Comparison of ENCODE assay signal across 12 cellular contexts in genomic region chr14:61388976-61389576, GRCh38.
DNase-seq lines count a peak whose midpoint lies in the region; FAIRE-seq and TF ChIP-seq lines count a peak whose summit lies in the region.
"Had no signal": no experiment of that assay in that cellular context is flagged by ENCODE, and none has a peak within 500 bp of the region (broad histone marks: within the 10 kb centered on the region; RNA-seq: fewer than 3 reads in every experiment).

No MANE protein-coding gene starts in this region.

- intact Hi-C loops in activated CD4-positive, alpha-beta T cell treated with anti-CD3 and anti-CD28 coated beads, Interleukin-2, amount 10 ng/mL, durations not matched to agents 24 days and 14 days (cut with micrococcal nuclease), result loop anchor here (1.0 to 2.0 kb wide), 6 partner anchors 16 to 64 kb away; no protein-coding TSS in a partner anchor
- intact Hi-C loops in PC-9 (cut with micrococcal nuclease; ENCODE audit: unreplicated experiment), result loop anchor here (1.0 to 5.0 kb wide), 5 partner anchors 33 to 448 kb away; partner anchors contain the start of gene PRKCH
- intact Hi-C loops in endothelial cell of umbilical vein (cut with micrococcal nuclease), result loop anchor here (1.0 to 2.0 kb wide), 2 partner anchors 24 to 68 kb away; partner anchors contain the start of gene PRKCH
- intact Hi-C loops in ovary (cut with DNase I), result no loop called here
- intact Hi-C loops in posterior cingulate gyrus (cut with DNase I), result no loop called here

- no TSS peak for BruUV-seq in PC-9 (replicated peaks; lab: Mats Ljungman, UMichigan)
- no TSS peak for BruUV-seq in endothelial cell of umbilical vein (replicated peaks; lab: Mats Ljungman, UMichigan)

- TF ChIP-seq POLR2A in endothelial cell of umbilical vein (IDR thresholded peaks at IDR 0.05; ENCODE audit: low read depth, low read length) (no peak), ovary (IDR thresholded peaks at IDR 0.05) (no peak)

- peaks cover 69% of the 10 kb centered on the region for H3K4me1 ChIP-seq in PC-9 (replicated peaks; ENCODE audit: insufficient read depth)
- H3K4me1 ChIP-seq in endothelial cell of umbilical vein (ENCODE audit: control insufficient read depth, extremely low read depth, insufficient read depth, low read length), result peaks cover 29% of the 10 kb centered on the region
- no peaks in the 10 kb centered on the region for H3K4me1 ChIP-seq in ovary (ENCODE audit: insufficient read depth)
- H3K4me1 ChIP-seq: uterus had no signal

- H3K27me3 ChIP-seq in PC-9 (ENCODE audit: insufficient read depth, low read depth), result no peaks in the 10 kb centered on the region
- H3K27me3 ChIP-seq in endothelial cell of umbilical vein (ENCODE audit: control insufficient read depth in 2 of 2, insufficient read depth in 2 of 2, low read length in 2 of 2), result no peaks in the 10 kb centered on the region
- no peaks in the 10 kb centered on the region for H3K27me3 ChIP-seq in ovary
- H3K27me3 ChIP-seq: uterus had no signal

- DNase-seq in activated CD4-positive, alpha-beta T cell treated with anti-CD3 and anti-CD28 coated beads, Interleukin-2, amount 10 ng/mL, durations not matched to agents 24 days and 14 days, result no peak
- no peak for DNase-seq in activated CD4-positive, alpha-beta T cell treated with anti-CD3 and anti-CD28 coated beads, Interleukin-2, amount 50 U/mL, for 1 hour
- DNase-seq in PC-9 (peak; percentile 55 to 69), endothelial cell of umbilical vein (ENCODE audit: low read depth, low spot score) (peak; percentile 28), ovary (no peak), midbrain (lab: John Stamatoyannopoulos, UW) (no peak), posterior cingulate gyrus (no peak)
- peak; percentile 48 for DNase-seq in stimulated activated CD8-positive, alpha-beta memory T cell treated with anti-CD3 and anti-CD28 coated beads, Interleukin-4, amount 100 ng/mL, for 48 hours
- DNase-seq: aorta, glutamatergic neuron, uterus, WERI-Rb-1 had no signal

- H3K27ac ChIP-seq in PC-9 (peak overlapping the region; percentile 97), endothelial cell of umbilical vein (ENCODE audit: insufficient read depth, low read depth, low read length) (peak overlapping the region; percentile 44), ovary (no peak overlapping the region)
- H3K27ac ChIP-seq: WERI-Rb-1 had no signal

- H3K27me3 Mint-ChIP-seq in activated CD4-positive, alpha-beta T cell treated with anti-CD3 and anti-CD28 coated beads, Interleukin-2, amount 10 ng/mL, durations not matched to agents 24 days and 14 days, result no peaks in the 10 kb centered on the region

- no peak for TF ChIP-seq CTCF in PC-9 (conservative IDR thresholded peaks at IDR 0.05)
- no peak for TF ChIP-seq CTCF in endothelial cell of umbilical vein (IDR thresholded peaks at IDR 0.05; ENCODE audit: extremely low read depth in 1 of 2, insufficient read depth in 1 of 2, low read depth in 1 of 2, low read length in 2 of 2)
- no peak for TF ChIP-seq CTCF in ovary (IDR thresholded peaks at IDR 0.05)

- H3K9me3 Mint-ChIP-seq in activated CD4-positive, alpha-beta T cell treated with anti-CD3 and anti-CD28 coated beads, Interleukin-2, amount 10 ng/mL, durations not matched to agents 24 days and 14 days, result no peaks in the 10 kb centered on the region

- 86 to 89% (median 88%) methylated on average over 5 of the region's 5 CpGs for WGBS in ovary, 3 donors

- CTCF ChIA-PET in PC-9 (lab: Charles Lee), result interaction anchor here (0.6 kb wide), 3 partner anchors 342 to 723 kb away, joined by 3 to 5 read pairs (median 4); no protein-coding TSS in a partner anchor
- CTCF ChIA-PET in endothelial cell of umbilical vein (lab: Charles Lee), result interaction anchor here (0.8 to 1.5 kb wide), 7 partner anchors 9 to 81 kb away, joined by 3 to 5 read pairs (median 3); partner anchors contain the start of gene PRKCH

- H3K9me1 ChIP-seq in endothelial cell of umbilical vein (replicated peaks; ENCODE audit: control insufficient read depth, extremely low read depth, insufficient read depth, low read length), result no peaks in the 10 kb centered on the region

- H3K36me3 ChIP-seq in PC-9 (ENCODE audit: low read depth) (peaks cover 15% of the 10 kb centered on the region; the same call in 1 of the 2 replicates), endothelial cell of umbilical vein (ENCODE audit: control insufficient read depth in 2 of 2, extremely low read depth in 1 of 2, insufficient read depth in 2 of 2, low read length in 2 of 2) (peaks cover 0 to 7% of the 10 kb centered on the region in 2 experiments), ovary (no peaks in the 10 kb centered on the region)
- H3K36me3 ChIP-seq: uterus, WERI-Rb-1 had no signal

- H3K9me3 ChIP-seq in PC-9 (ENCODE audit: insufficient read depth, low read depth), result no peaks in the 10 kb centered on the region
- no peaks in the 10 kb centered on the region for H3K9me3 ChIP-seq in endothelial cell of umbilical vein (replicated peaks; ENCODE audit: control insufficient read depth, insufficient read depth, low read length)
- H3K9me3 ChIP-seq in ovary, result no peaks in the 10 kb centered on the region
- H3K9me3 ChIP-seq: uterus had no signal

- H3K4me1 Mint-ChIP-seq in activated CD4-positive, alpha-beta T cell treated with anti-CD3 and anti-CD28 coated beads, Interleukin-2, amount 10 ng/mL, durations not matched to agents 24 days and 14 days, result peaks cover 32% of the 10 kb centered on the region

- no peaks in the 10 kb centered on the region for H3K9me2 ChIP-seq in PC-9 (ENCODE audit: insufficient read depth)

- H3K79me2 ChIP-seq in PC-9 (ENCODE audit: low read depth) (peaks cover 79% of the 10 kb centered on the region), endothelial cell of umbilical vein (ENCODE audit: control insufficient read depth, insufficient read depth, low read length) (peaks cover 79% of the 10 kb centered on the region)

- dilution Hi-C loops in endothelial cell of umbilical vein (cut with MboI; ENCODE audit: extremely low pct_ligation_motif_present, low sequenced_read_pairs), result no loop called here

- H4K20me1 ChIP-seq in PC-9 (ENCODE audit: insufficient read depth) (no peaks in the 10 kb centered on the region), endothelial cell of umbilical vein (replicated peaks; ENCODE audit: control insufficient read depth, extremely low read depth, insufficient read depth, low read length) (peaks cover 3% of the 10 kb centered on the region)

- peaks cover 25% of the 10 kb centered on the region for H3K36me3 Mint-ChIP-seq in activated CD4-positive, alpha-beta T cell treated with anti-CD3 and anti-CD28 coated beads, Interleukin-2, amount 10 ng/mL, durations not matched to agents 24 days and 14 days (ENCODE audit: low read depth)

- H3K4me2 ChIP-seq in PC-9 (peak overlapping the region; percentile 75), endothelial cell of umbilical vein (ENCODE audit: insufficient read depth, low read length) (peak overlapping the region; percentile 20)

- H3K9ac ChIP-seq in endothelial cell of umbilical vein (replicated peaks; ENCODE audit: extremely low read depth, insufficient read depth, low read length), result no peak overlapping the region

- POLR2A ChIA-PET in PC-9 (lab: Charles Lee; ENCODE audit: unreplicated experiment), result no interaction called here
- POLR2A ChIA-PET in endothelial cell of umbilical vein (lab: Charles Lee), result interaction anchor here (0.6 kb wide), 1 partner anchor 302 kb away, joined by 3 read pairs; no protein-coding TSS in a partner anchor

- TF ChIP-seq EP300 in ovary (IDR thresholded peaks at IDR 0.05), result no peak

- H3K27ac Mint-ChIP-seq in activated CD4-positive, alpha-beta T cell treated with anti-CD3 and anti-CD28 coated beads, Interleukin-2, amount 10 ng/mL, durations not matched to agents 24 days and 14 days, result no peak overlapping the region

- H3K4me3 ChIP-seq in PC-9, result 0 out of 2 replicates have a peak overlapping the region, but pooled peaks have one; percentile 10
- H3K4me3 ChIP-seq in endothelial cell of umbilical vein (replicated peaks in 1 of 3; ENCODE audit: insufficient read depth in 1 of 3, low read depth in 1 of 3, low read length in 3 of 3), result no peak overlapping the region
- H3K4me3 ChIP-seq in ovary, result no peak overlapping the region
- H3K4me3 ChIP-seq: uterus had no signal

- peak overlapping the region; percentile 27 for H3K4me3 Mint-ChIP-seq in activated CD4-positive, alpha-beta T cell treated with anti-CD3 and anti-CD28 coated beads, Interleukin-2, amount 10 ng/mL, durations not matched to agents 24 days and 14 days

- FAIRE-seq in endothelial cell of umbilical vein (lab: Jason Lieb, UNC), result no peak

- H2AFZ ChIP-seq in PC-9 (no peak overlapping the region), endothelial cell of umbilical vein (ENCODE audit: low read depth, low read length) (no peak overlapping the region)

- H3F3A ChIP-seq in PC-9 (ENCODE audit: insufficient read depth, low read depth), result peaks cover 49% of the 10 kb centered on the region

TF ChIP-seq in endothelial cell of umbilical vein, 7 proteins besides CTCF, POLR2A, EP300 and RAD21:
- TF ChIP-seq GATA2 (IDR thresholded peaks at IDR 0.05; ENCODE audit: insufficient read depth, insufficient read length, low read depth, low read length), result no peak
- TF ChIP-seq MYC (IDR thresholded peaks at IDR 0.05; ENCODE audit: low read depth, low read length), result no peak
- TF ChIP-seq MAX (IDR thresholded peaks at IDR 0.05; ENCODE audit: insufficient read depth, insufficient read length), result no peak
- TF ChIP-seq POLR2AphosphoS5 (IDR thresholded peaks at IDR 0.05; ENCODE audit: insufficient read depth, low read depth, low read length), result no peak
- no peak for TF ChIP-seq JUN (IDR thresholded peaks at IDR 0.05; ENCODE audit: borderline replicate concordance, insufficient read depth, insufficient read length, low read depth)
- no peak for TF ChIP-seq FOS (IDR thresholded peaks at IDR 0.05; ENCODE audit: borderline replicate concordance, insufficient read depth, low read length)
- TF ChIP-seq EZH2 (IDR thresholded peaks at IDR 0.05; ENCODE audit: borderline replicate concordance, low read depth, low read length, severe bottlenecking), result no peak

Comparison
In these comparisons a context has a peak if more than half of its experiments do, and no peak if none do; other contexts are left out.
1. DNase-seq: peak in PC-9 (2 of 2), endothelial cell of umbilical vein (single experiment) and stimulated activated CD8-positive, alpha-beta memory T cell treated with anti-CD3 and anti-CD28 coated beads, Interleukin-4, amount 100 ng/mL, for 48 hours (single experiment); none in activated CD4-positive, alpha-beta T cell treated with anti-CD3 and anti-CD28 coated beads, Interleukin-2, amount 10 ng/mL, durations not matched to agents 24 days and 14 days (single experiment), activated CD4-positive, alpha-beta T cell treated with anti-CD3 and anti-CD28 coated beads, Interleukin-2, amount 50 U/mL, for 1 hour (single experiment), ovary (0 of 5), midbrain (single experiment) and posterior cingulate gyrus (0 of 10).
2. H3K27ac ChIP-seq: peak in PC-9 (single experiment) and endothelial cell of umbilical vein (single experiment); none in ovary (0 of 2).
3. intact Hi-C loops: an anchor here in activated CD4-positive, alpha-beta T cell treated with anti-CD3 and anti-CD28 coated beads, Interleukin-2, amount 10 ng/mL, durations not matched to agents 24 days and 14 days (1.0 to 2.0 kb wide), PC-9 (1.0 to 5.0 kb wide) and endothelial cell of umbilical vein (1.0 to 2.0 kb wide); none called in ovary and posterior cingulate gyrus.